In the genomic region with DNA sequence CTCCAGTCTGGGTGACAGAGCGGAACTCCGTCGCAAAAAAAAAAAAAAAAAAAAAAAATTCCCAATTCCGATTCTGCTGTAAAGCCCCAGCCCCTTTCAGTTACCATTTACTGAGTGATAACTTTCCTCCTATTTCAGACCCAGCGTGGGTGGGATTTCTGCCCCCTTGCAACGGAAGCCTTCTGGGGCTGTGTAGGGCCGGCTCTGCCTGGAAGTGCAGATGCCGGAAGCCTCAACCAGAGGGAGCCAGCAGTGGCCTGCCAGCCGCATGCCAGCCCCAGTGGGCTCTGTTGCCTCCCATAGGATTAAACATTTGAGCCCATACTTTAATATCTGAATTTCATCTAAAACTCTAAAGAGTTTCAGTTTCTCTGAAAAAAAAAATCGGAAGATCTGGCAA, we compare ENCODE assay signal across 33 cellular contexts. TPM values are rescaled to one million over a fixed set of nuclear protein-coding genes. Genes with fewer than 3 reads are reported as not detected.
DNase-seq lines count a peak whose midpoint lies in the region; ATAC-seq, FAIRE-seq and TF ChIP-seq lines count a peak whose summit lies in the region.
"Had no signal": no experiment of that assay in that cellular context is flagged by ENCODE, and none has a peak within 500 bp of the region (broad histone marks: within the 10 kb centered on the region; RNA-seq: fewer than 3 reads in every experiment).

No MANE protein-coding gene starts in this region.

- ATAC-seq in GM23338 = peak; percentile 73
- no peak for ATAC-seq in pancreas
- no peak for ATAC-seq in GM21576 (IDR thresholded peaks at IDR 0.05; ENCODE audit: unreplicated experiment)
- ATAC-seq: activated CD8-positive, alpha-beta T cell treated with anti-CD3 and anti-CD28 coated beads for 36 hours; K562; sciatic nerve had no signal

- TF ChIP-seq CTCF in AG04449 (IDR thresholded peaks at IDR 0.05; ENCODE audit: insufficient read depth, low read length, missing control alignments) (peak; percentile 14), GM23338 (conservative IDR thresholded peaks at IDR 0.05; ENCODE audit: low read depth in 2 of 2) (peak; percentile 40 to 50), astrocyte of the cerebellum (IDR thresholded peaks at IDR 0.05; ENCODE audit: low read depth, low read length, missing control alignments) (peak; percentile 9), foreskin fibroblast (IDR thresholded peaks at IDR 0.05; ENCODE audit: low read depth, low read length) (peak; percentile 20), pancreas (IDR thresholded peaks at IDR 0.05) (no peak), tibial nerve (IDR thresholded peaks at IDR 0.05) (no peak)

- no peak for TF ChIP-seq EP300 in tibial nerve (IDR thresholded peaks at IDR 0.05)

- no peaks in the 10 kb centered on the region for H3K36me3 ChIP-seq in GM23338 (ENCODE audit: insufficient read depth)
- no peaks in the 10 kb centered on the region for H3K36me3 ChIP-seq in pancreas
- H3K36me3 ChIP-seq in tibial nerve = no peaks in the 10 kb centered on the region
- H3K36me3 ChIP-seq: neutrophil, prostate gland, tibial artery had no signal

- intact Hi-C loops in pancreas (cut with DNase I) = no loop called here

- H3K4me3 Mint-ChIP-seq in GM23338 = no peak overlapping the region
- H3K4me3 Mint-ChIP-seq: activated CD8-positive, alpha-beta T cell treated with anti-CD3 and anti-CD28 coated beads for 36 hours; activated naive CD4-positive, alpha-beta T cell treated with anti-CD3 and anti-CD28 coated beads for 36 hours; brain; naive B cell had no signal

- CTCF ChIA-PET in AG04449 (lab: Yijun Ruan, JAX) = interaction anchor here (1.2 to 4.3 kb wide), 6 partner anchors 8 to 214 kb away, joined by 3 to 27 read pairs (median 12); no protein-coding TSS in a partner anchor

- FAIRE-seq in pancreas (lab: Jason Lieb, UNC) = no peak
- FAIRE-seq: K562 had no signal

- H3K4me2 ChIP-seq in GM23338 = no peak overlapping the region

- H3K4me3 ChIP-seq in AG04449 (ENCODE audit: low read depth, low read length) = no peak overlapping the region
- no peak overlapping the region for H3K4me3 ChIP-seq in GM23338
- no peak overlapping the region for H3K4me3 ChIP-seq in astrocyte of the cerebellum (ENCODE audit: low read depth, low read length)
- no peak overlapping the region for H3K4me3 ChIP-seq in foreskin fibroblast (ENCODE audit: low read depth in 1 of 2, low read length in 2 of 2)
- no peak overlapping the region for H3K4me3 ChIP-seq in pancreas
- H3K4me3 ChIP-seq in tibial nerve = no peak overlapping the region
- H3K4me3 ChIP-seq: coronary artery, K562, prostate gland, SK-N-MC, tibial artery had no signal

- in situ Hi-C loops in astrocyte of the cerebellum (cut with HindIII; ENCODE audit: low sequenced_read_pairs) = no loop called here

- no peak for DNase-seq in AG04449 (ENCODE audit: low read depth, low spot score)
- DNase-seq in GM23338 (ENCODE audit: low spot score) = peak; percentile 43
- no peak for DNase-seq in astrocyte of the cerebellum (ENCODE audit: low read depth)
- DNase-seq in foreskin fibroblast = no peak
- DNase-seq in EL = no peak
- no peak for DNase-seq in pancreas
- DNase-seq in tibial nerve (ENCODE audit: low spot score in 2 of 2) = no peak
- DNase-seq: activated CD8-positive, alpha-beta memory T cell treated with anti-CD3 and anti-CD28 coated beads, Interleukin-2, amount 50 U/mL, for 48 hours; activated CD8-positive, alpha-beta T cell treated with anti-CD3 and anti-CD28 coated beads for 36 hours; activated naive CD4-positive, alpha-beta T cell treated with anti-CD3 and anti-CD28 coated beads for 36 hours; DND-41; effector CD8-positive, alpha-beta T cell; glutamatergic neuron; islet precursor cell; naive B cell; NCI-H1105 treated with DMSO at 0.1 percent for 48 hours; NCI-H1930; NCI-H524 treated with DMSO at 0.1 percent for 48 hours; NK-92 treated with Interleukin-12 subunit alpha and Interleukin-12 subunit beta, amount 100 ng/mL, for 24 hours; stimulated activated CD4-positive, alpha-beta T cell treated with anti-CD3 and anti-CD28 coated beads, Interleukin-12 subunit alpha, Interleukin-12 subunit beta, amount 100 ng/mL, for 4 hours; stimulated activated CD4-positive, alpha-beta T cell treated with anti-CD3 and anti-CD28 coated beads, Interleukin-4, amount 100 ng/mL, for 1 hour; T-helper 2 cell; tibial artery had no signal

- no peaks in the 10 kb centered on the region for H4K20me1 ChIP-seq in GM23338 (replicated peaks; ENCODE audit: insufficient read depth)

- peaks cover 7% of the 10 kb centered on the region; the same call in 1 of the 2 replicates for H3K27me3 ChIP-seq in GM23338 (ENCODE audit: insufficient read depth)
- H3K27me3 ChIP-seq in pancreas = peaks cover 0 to 4% (median 0%) of the 10 kb centered on the region in 4 donors
- H3K27me3 ChIP-seq in tibial nerve = peaks cover 0 to 25% of the 10 kb centered on the region in 2 donors

- no peaks in the 10 kb centered on the region for H3K9me3 ChIP-seq in pancreas
- peaks cover 0 to 5% (median 0%) of the 10 kb centered on the region in 4 donors for H3K9me3 ChIP-seq in tibial nerve
- H3K9me3 ChIP-seq: neutrophil, prostate gland, tibial artery had no signal

- H2AFZ ChIP-seq in GM23338 = 0 out of 2 replicates have a peak overlapping the region, but pooled peaks have one; percentile 23

- H3K9me3 Mint-ChIP-seq in GM23338 = no peaks in the 10 kb centered on the region; the same call in 2 of the 3 replicates
- H3K9me3 Mint-ChIP-seq: activated CD8-positive, alpha-beta T cell treated with anti-CD3 and anti-CD28 coated beads for 36 hours; activated naive CD4-positive, alpha-beta T cell treated with anti-CD3 and anti-CD28 coated beads for 36 hours had no signal

- no peak for TF ChIP-seq POLR2A in tibial nerve (IDR thresholded peaks at IDR 0.05)

- H3K9me2 ChIP-seq in GM23338 (ENCODE audit: insufficient read depth) = no peaks in the 10 kb centered on the region

- POLR2A ChIA-PET in AG04449 (lab: Yijun Ruan, JAX) = no interaction called here

- H3K79me2 ChIP-seq in GM23338 (replicated peaks; ENCODE audit: insufficient read depth) = no peaks in the 10 kb centered on the region

- H3K36me3 Mint-ChIP-seq in GM23338 (ENCODE audit: low read depth) = no peaks in the 10 kb centered on the region
- H3K36me3 Mint-ChIP-seq: brain, CD14-positive monocyte, naive B cell had no signal

- H3K27ac Mint-ChIP-seq in GM23338 = no peak overlapping the region
- H3K27ac Mint-ChIP-seq: activated CD8-positive, alpha-beta T cell treated with anti-CD3 and anti-CD28 coated beads for 36 hours; activated naive CD4-positive, alpha-beta T cell treated with anti-CD3 and anti-CD28 coated beads for 36 hours; brain had no signal

- H3K27ac ChIP-seq in GM23338 (ENCODE audit: low read depth) (no peak overlapping the region), pancreas (no peak overlapping the region), tibial nerve (no peak overlapping the region)
- H3K27ac ChIP-seq: coronary artery, epithelial cell of prostate, prostate gland, SK-N-MC, tibial artery had no signal

- no peaks in the 10 kb centered on the region for H3K4me1 ChIP-seq in GM23338 (ENCODE audit: insufficient read depth)
- H3K4me1 ChIP-seq in pancreas = no peaks in the 10 kb centered on the region
- no peaks in the 10 kb centered on the region for H3K4me1 ChIP-seq in tibial nerve
- H3K4me1 ChIP-seq: prostate gland, tibial artery had no signal

- peaks cover 5% of the 10 kb centered on the region; the same call in 2 of the 3 replicates for H3K4me1 Mint-ChIP-seq in GM23338
- H3K4me1 Mint-ChIP-seq: brain had no signal

- WGBS in pancreas, 2 donors = 54 to 69% methylated on average over 10 of the region's 10 CpGs
- 64 to 69% methylated on average over 10 of the region's 10 CpGs for WGBS in tibial nerve, 2 donors

- H3F3A ChIP-seq in GM23338 (replicated peaks; ENCODE audit: low read depth) = no peaks in the 10 kb centered on the region

- H3K27me3 Mint-ChIP-seq in GM23338 (ENCODE audit: insufficient read depth, low read depth, poor library complexity) = peaks cover 12% of the 10 kb centered on the region

TF ChIP-seq in GM23338, 12 proteins besides CTCF, POLR2A, EP300 and RAD21 (continues in another document):
- TF ChIP-seq CREB1 (CRISPR knock-in tag; IDR thresholded peaks at IDR 0.05; ENCODE audit: low read depth) = no peak

RNA-seq across cellular contexts. Expression of a gene that starts 60.0 kb away (rescaled TPM):
- 96.6 and 97.4 TPM in 2 replicates for total RNA-seq in GM23338 (2014; rRNA removed; shearing (Covaris generic))
- 43.7 and 45.9 TPM in 2 replicates for polyA plus RNA-seq in GM23338 (2016; fragmentation: Nextera tagmentation; extraction: Ambion mirVana)
- total RNA-seq in pancreas = 10 to 100 TPM; 27.0 to 35.2 (median 28.2) TPM
- 10 to 100 TPM; 11.8 to 15.9 TPM for polyA plus RNA-seq in pancreas
- 10 to 100 TPM; 38.9 to 96.9 (median 72.0) TPM for total RNA-seq in tibial nerve

Comparison
In these comparisons a context has a peak if more than half of its experiments do, and no peak if none do; other contexts are left out.
1. CTCF ChIP-seq: peak in AG04449 (single experiment), GM23338 (2 of 2), astrocyte of the cerebellum (single experiment) and foreskin fibroblast (single experiment); none in pancreas (0 of 4) and tibial nerve (0 of 5).